ENCODE assay signal across 8 cellular contexts in the genomic region with DNA sequence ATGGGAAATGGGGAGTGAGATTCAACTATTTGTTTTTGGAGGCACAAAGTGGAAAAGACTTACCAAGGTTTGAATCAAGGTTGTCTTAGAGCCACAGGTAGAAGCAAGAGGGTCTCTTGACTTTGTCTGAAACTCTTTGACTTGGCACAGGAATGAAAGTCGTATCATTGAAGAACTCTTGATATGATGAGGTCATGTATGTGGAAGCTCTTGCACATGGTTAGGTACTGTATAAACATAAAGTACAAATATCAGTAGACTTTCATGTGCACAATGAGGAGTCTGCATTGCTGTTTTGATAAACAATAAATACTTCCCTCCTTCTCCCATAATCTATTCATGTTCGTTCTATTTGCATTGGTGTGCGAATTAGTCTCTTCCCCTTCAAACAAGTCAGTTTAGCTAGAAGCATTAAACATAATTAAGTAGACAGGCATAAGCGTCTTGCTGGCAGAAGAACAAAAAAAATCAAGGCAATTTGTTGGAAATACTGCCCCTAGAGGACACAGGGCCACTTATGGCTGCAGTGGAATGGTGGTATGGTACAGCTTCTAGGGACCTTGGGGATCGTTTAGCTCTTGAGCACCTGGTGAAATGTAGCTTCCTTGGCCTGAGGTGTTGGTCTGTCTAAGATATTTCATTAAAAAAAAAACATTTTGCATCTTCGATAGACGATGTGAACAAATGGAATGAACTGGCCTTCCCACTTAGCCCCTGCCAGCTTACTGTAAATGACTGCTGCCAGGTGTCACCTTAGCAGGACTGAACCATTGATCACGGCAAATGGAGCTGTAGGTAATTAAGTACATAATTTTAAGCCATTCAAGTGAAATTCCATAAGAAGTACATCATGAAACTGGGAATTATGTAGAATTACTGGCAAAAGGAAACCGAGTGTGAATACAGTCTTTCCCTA.
DNase-seq lines count a peak whose midpoint lies in the region; ATAC-seq, FAIRE-seq and TF ChIP-seq lines count a peak whose summit lies in the region.

No MANE protein-coding gene starts in this region.

- H2AFZ ChIP-seq in astrocyte (ENCODE audit: low read depth, low read length), result no peak overlapping the region

- no peak for FAIRE-seq in astrocyte (lab: Jason Lieb, UNC)

- no peak overlapping the region for H3K4me2 ChIP-seq in astrocyte (ENCODE audit: low read length)

- H3K27ac Mint-ChIP-seq in astrocyte (ENCODE audit: unreplicated experiment), result no peak overlapping the region

- no peak overlapping the region for H3K4me3 Mint-ChIP-seq in astrocyte (ENCODE audit: unreplicated experiment)

- H3K4me1 ChIP-seq in astrocyte (ENCODE audit: insufficient read depth, low read length), result no peaks in the 10 kb centered on the region

- no peaks in the 10 kb centered on the region for H3K9me3 Mint-ChIP-seq in astrocyte (ENCODE audit: unreplicated experiment)

- H3K9me3 ChIP-seq in astrocyte (ENCODE audit: insufficient read depth, low read depth, low read length), result no peaks in the 10 kb centered on the region

- no peaks in the 10 kb centered on the region for H4K20me1 ChIP-seq in astrocyte (ENCODE audit: insufficient read depth, low read length)

- no peaks in the 10 kb centered on the region for H3K4me1 Mint-ChIP-seq in astrocyte (ENCODE audit: low read depth, unreplicated experiment)

- H3K27ac ChIP-seq in astrocyte (ENCODE audit: low read depth, low read length), result no peak overlapping the region

- H3K36me3 Mint-ChIP-seq in astrocyte (ENCODE audit: low read depth, unreplicated experiment), result no peaks in the 10 kb centered on the region

- ATAC-seq in HG02973 (IDR thresholded peaks at IDR 0.05; ENCODE audit: unreplicated experiment), result no peak
- ATAC-seq in omental fat pad (ENCODE audit: low FRiP score), result no peak

- no peak overlapping the region for H3K4me3 ChIP-seq in astrocyte (ENCODE audit: insufficient read depth, low read depth, low read length)

- H3K36me3 ChIP-seq in astrocyte (ENCODE audit: insufficient read depth, low read length), result no peaks in the 10 kb centered on the region

- no peak overlapping the region for H3K9ac ChIP-seq in astrocyte (ENCODE audit: low read length)

- TF ChIP-seq CTCF in astrocyte (IDR thresholded peaks at IDR 0.05; ENCODE audit: insufficient read depth, low read depth, low read length) (peak; percentile 64), omental fat pad (IDR thresholded peaks at IDR 0.05) (peak in 1 of 3 donors; percentile 1)

- H3K79me2 ChIP-seq in astrocyte (ENCODE audit: insufficient read depth, low read length), result no peaks in the 10 kb centered on the region

- peaks cover 3% of the 10 kb centered on the region for H3K27me3 ChIP-seq in astrocyte (ENCODE audit: insufficient read depth, low read length)

- H3K27me3 Mint-ChIP-seq in astrocyte (ENCODE audit: low read depth, unreplicated experiment), result peaks cover 29% of the 10 kb centered on the region

- peak; percentile 10 to 44 for DNase-seq in NCI-H526 (lab: John Stamatoyannopoulos, UW)
- DNase-seq in NCI-H526 treated with DMSO at 0.1 percent for 48 hours (lab: John Stamatoyannopoulos, UW), result no peak
- peak; percentile 88 for DNase-seq in NCI-H1436 treated with DMSO at 0.1 percent for 48 hours (lab: John Stamatoyannopoulos, UW)
- no peak for DNase-seq in astrocyte (ENCODE audit: low read depth)
- DNase-seq in midbrain (lab: John Stamatoyannopoulos, UW), result peak; percentile 3
- no peak for DNase-seq in COLO668 (lab: John Stamatoyannopoulos, UW; ENCODE audit: unreplicated experiment)
- no peak for DNase-seq in omental fat pad (ENCODE audit: low spot score)

Comparison
In these comparisons a context has a peak if more than half of its experiments do, and no peak if none do; other contexts are left out.
1. DNase-seq: peak in NCI-H526 (2 of 2), NCI-H1436 treated with DMSO at 0.1 percent for 48 hours (single experiment) and midbrain (single experiment); none in NCI-H526 treated with DMSO at 0.1 percent for 48 hours (single experiment), astrocyte (single experiment), COLO668 (single experiment) and omental fat pad (single experiment).